In genomic region chr13:110347535-110348308, GRCh38 we compare ENCODE assay signal across 9 cellular contexts. TPM values are rescaled to one million over a fixed set of nuclear protein-coding genes. Genes with fewer than 3 reads are reported as not detected.
DNase-seq lines count a peak whose midpoint lies in the region; ATAC-seq, FAIRE-seq and TF ChIP-seq lines count a peak whose summit lies in the region.
"Had no signal": no experiment of that assay in that cellular context is flagged by ENCODE, and none has a peak within 500 bp of the region (broad histone marks: within the 10 kb centered on the region; RNA-seq: fewer than 3 reads in every experiment).

No MANE protein-coding gene starts in this region.

- H3K36me3 ChIP-seq in adrenal gland (replicated peaks in 1 of 2) (no peaks in the 10 kb centered on the region), heart left ventricle (no peaks in the 10 kb centered on the region)

- TF ChIP-seq POLR2A in adrenal gland (IDR thresholded peaks at IDR 0.05) (no peak), heart left ventricle (IDR thresholded peaks at IDR 0.05) (no peak)

- no peak for FAIRE-seq in GM19239 (lab: Jason Lieb, UNC)

- intact Hi-C loops in adrenal gland (cut with DNase I) (no loop called here), heart left ventricle (cut with DNase I) (loop anchor here in 1 of 10 donors (5.0 kb wide), 1 partner anchor 40 kb away; the partner anchor contains the start of genes COL4A1 and COL4A2)

- TF ChIP-seq CTCF in adrenal gland (IDR thresholded peaks at IDR 0.05) = no peak
- no peak for TF ChIP-seq CTCF in heart left ventricle (IDR thresholded peaks at IDR 0.05)

- no peaks in the 10 kb centered on the region for H3K9me3 ChIP-seq in adrenal gland (replicated peaks in 1 of 3)
- H3K9me3 ChIP-seq in heart left ventricle = no peaks in the 10 kb centered on the region

- WGBS in adrenal gland, 4 donors = 44 to 64% (median 64%) methylated on average over 13 to 18 of the region's 18 CpGs
- 14 to 32% (median 30%) methylated on average over 13 to 18 of the region's 18 CpGs for WGBS in heart left ventricle, 4 donors

- peak; percentile 98 for DNase-seq in EH (ENCODE audit: low read depth)
- peak in 6 of 7 donors; percentile 40 to 69 (median 52) for DNase-seq in adrenal gland
- peak in 3 of 5 donors; percentile 65 to 76 (median 67) for DNase-seq in heart left ventricle
- peak; percentile 94 for DNase-seq in renal cortical epithelial cell (ENCODE audit: low read depth)
- DNase-seq in COLO668 (lab: John Stamatoyannopoulos, UW; ENCODE audit: unreplicated experiment) = no peak
- DNase-seq in activated CD4-positive, alpha-beta T cell treated with anti-CD3 and anti-CD28 coated beads, Interleukin-2, amount 50 U/mL, for 48 hours = no peak
- no peak for DNase-seq in HuH-7 (ENCODE audit: low spot score)
- DNase-seq in GM19239 (ENCODE audit: insufficient read length, low spot score) = no peak
- DNase-seq: activated CD4-positive, alpha-beta memory T cell treated with anti-CD3 and anti-CD28 coated beads, Interleukin-2, amount 10 ng/mL, durations not matched to agents 7 days and 5 days had no signal

- H3K4me3 ChIP-seq in adrenal gland (no peak overlapping the region), heart left ventricle (no peak overlapping the region)

- peak; percentile 70 to 84 (median 76) for ATAC-seq in heart left ventricle

- H3K4me1 ChIP-seq in adrenal gland (replicated peaks in 1 of 2) (peaks cover 0 to 23% of the 10 kb centered on the region in 2 donors), heart left ventricle (peaks cover 10 to 74% (median 43%) of the 10 kb centered on the region in 12 donors)

- H3K27ac ChIP-seq in adrenal gland = peak overlapping the region in 2 of 5 donors; percentile 38 to 80
- peak overlapping the region; percentile 27 to 95 (median 57) for H3K27ac ChIP-seq in heart left ventricle

- H3K27me3 ChIP-seq in adrenal gland = no peaks in the 10 kb centered on the region
- no peaks in the 10 kb centered on the region for H3K27me3 ChIP-seq in heart left ventricle

RNA-seq across cellular contexts. Expression of gene COL4A2, which starts 40.6 kb away (rescaled TPM):
- total RNA-seq in adrenal gland = 100 to 1,000 TPM; 114 to 852 (median 175) TPM
- 100 to 1,000 TPM in 1 of 3 donors, 10 to 100 TPM in 2; 70.9 to 168 (median 77.8) TPM for polyA plus RNA-seq in adrenal gland
- 100 to 1,000 TPM in 8 of 9 donors, 10 to 100 TPM in 1; 94.0 to 377 (median 166) TPM for total RNA-seq in heart left ventricle
- polyA plus RNA-seq in heart left ventricle = 100 to 1,000 TPM in 1 of 2 donors, 10 to 100 TPM in 1; 92.4 to 220 TPM
- total RNA-seq in renal cortical epithelial cell = 1,026 and 1,465 TPM in 2 replicates
- total RNA-seq: activated CD4-positive, alpha-beta memory T cell treated with anti-CD3 and anti-CD28 coated beads, Interleukin-2, amount 10 ng/mL, durations not matched to agents 7 days and 5 days had no signal

RNA-seq across cellular contexts. Expression of gene COL4A1, which starts 40.8 kb away (rescaled TPM):
- total RNA-seq in adrenal gland = 100 to 1,000 TPM; 124 to 364 (median 207) TPM
- polyA plus RNA-seq in adrenal gland = 100 to 1,000 TPM in 2 of 3 donors, 10 to 100 TPM in 1; 62.4 to 127 (median 121) TPM
- total RNA-seq in heart left ventricle = 100 to 1,000 TPM in 8 of 9 donors, 10 to 100 TPM in 1; 91.9 to 428 (median 184) TPM
- polyA plus RNA-seq in heart left ventricle = 100 to 1,000 TPM in 1 of 2 donors, 10 to 100 TPM in 1; 52.6 to 194 TPM
- total RNA-seq in renal cortical epithelial cell = 1,634 and 1,793 TPM in 2 replicates
- total RNA-seq: activated CD4-positive, alpha-beta memory T cell treated with anti-CD3 and anti-CD28 coated beads, Interleukin-2, amount 10 ng/mL, durations not matched to agents 7 days and 5 days had no signal

Comparison
In these comparisons a context has a peak if more than half of its experiments do, and no peak if none do; other contexts are left out.
1. DNase-seq: peak in EH (single experiment), adrenal gland (6 of 7), heart left ventricle (3 of 5) and renal cortical epithelial cell (single experiment); none in COLO668 (single experiment), activated CD4-positive, alpha-beta T cell treated with anti-CD3 and anti-CD28 coated beads, Interleukin-2, amount 50 U/mL, for 48 hours (0 of 2), HuH-7 (single experiment) and GM19239 (single experiment).